ENCODE assay signal across 7 cellular contexts in the genomic region with DNA sequence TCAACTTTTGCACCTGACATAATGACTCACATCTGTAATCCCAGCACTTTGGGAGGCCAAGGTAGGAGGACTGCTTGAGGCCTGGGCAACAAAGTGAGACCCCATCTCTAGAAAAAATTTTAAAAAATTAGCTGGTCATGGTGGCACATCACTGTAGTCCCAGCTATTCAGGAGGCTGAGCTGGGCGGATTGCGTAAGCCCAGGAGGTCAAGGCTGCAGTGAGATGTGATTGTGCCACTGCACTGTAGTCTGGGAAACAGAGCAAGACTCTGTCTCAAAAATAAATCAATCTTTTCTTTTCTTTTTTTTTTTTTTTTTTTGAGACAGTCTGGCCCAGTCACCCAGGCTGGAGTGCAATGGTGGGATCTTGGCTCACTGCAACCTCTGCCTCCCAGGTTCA. TPM values are rescaled to one million over a fixed set of nuclear protein-coding genes. Genes with fewer than 3 reads are reported as not detected.
"Had no signal": no experiment of that assay in that cellular context is flagged by ENCODE, and none has a peak within 500 bp of the region (broad histone marks: within the 10 kb centered on the region; RNA-seq: fewer than 3 reads in every experiment).

No MANE protein-coding gene starts in this region.

- ATAC-seq: GM23338, K562 had no signal

- DNase-seq: H9, HCEC 1CT, IMR-90 had no signal

- H3K27ac ChIP-seq: HL-60 had no signal

- H3K4me2 ChIP-seq: GM23338 had no signal

- H3K4me3 ChIP-seq: GM23338, K562 had no signal

- H2AFZ ChIP-seq: GM23338 had no signal

RNA-seq across cellular contexts. Expression of a gene that starts 52.5 kb away (rescaled TPM):
- total RNA-seq: HT1080, IMR-90 had no signal
